In genomic region chr11:31529189-31529588, GRCh38 we compare ENCODE assay signal across 26 cellular contexts.
"Had no signal": no experiment of that assay in that cellular context is flagged by ENCODE, and none has a peak within 500 bp of the region (broad histone marks: within the 10 kb centered on the region; RNA-seq: fewer than 3 reads in every experiment).

No MANE protein-coding gene starts in this region.

- H3K27ac ChIP-seq: brain microvascular endothelial cell, cardiac muscle cell, SK-N-MC had no signal

- ATAC-seq: activated CD4-positive, CD25-positive, alpha-beta regulatory T cell treated with anti-CD3 and anti-CD28 coated beads, Interleukin-2, amount 50 U/mL, for 24 hours; activated CD8-positive, alpha-beta T cell treated with anti-CD3 and anti-CD28 coated beads for 36 hours; Panc1; Right ventricle myocardium inferior; T-cell had no signal

- H3K36me3 ChIP-seq: brain microvascular endothelial cell, cardiac muscle cell had no signal

- H3K27ac Mint-ChIP-seq: activated CD8-positive, alpha-beta T cell treated with anti-CD3 and anti-CD28 coated beads for 36 hours; activated naive CD4-positive, alpha-beta T cell treated with anti-CD3 and anti-CD28 coated beads for 36 hours; activated naive CD8-positive, alpha-beta T cell; T-cell had no signal

- H3K9me3 Mint-ChIP-seq: activated CD8-positive, alpha-beta T cell treated with anti-CD3 and anti-CD28 coated beads for 36 hours; activated naive CD4-positive, alpha-beta T cell treated with anti-CD3 and anti-CD28 coated beads for 36 hours; T-cell had no signal

- H3K4me3 Mint-ChIP-seq: activated CD8-positive, alpha-beta T cell treated with anti-CD3 and anti-CD28 coated beads for 36 hours; activated naive CD4-positive, alpha-beta T cell treated with anti-CD3 and anti-CD28 coated beads for 36 hours; activated naive CD8-positive, alpha-beta T cell; T-cell had no signal

- DNase-seq: activated CD4-positive, alpha-beta T cell treated with anti-CD3 and anti-CD28 coated beads for 4 hours; activated CD8-positive, alpha-beta memory T cell treated with anti-CD3 and anti-CD28 coated beads, Interleukin-2, amount 50 U/mL, for 48 hours; activated CD8-positive, alpha-beta T cell treated with anti-CD3 and anti-CD28 coated beads for 36 hours; activated effector memory CD4-positive, alpha-beta T cell treated with Interleukin-2 at 50 U/mL for 16 hours; activated naive CD4-positive, alpha-beta T cell treated with anti-CD3 and anti-CD28 coated beads for 36 hours; activated T-cell treated with anti-CD3 and anti-CD28 coated beads, Interleukin-2, amount 50 U/mL, for 1 hour; brain microvascular endothelial cell; KG1; NCI-H1092; NCI-H1417; NCI-H2029; NCI-H2107; NCI-H2171 treated with DMSO at 0.1 percent for 48 hours; NCI-H226; NCI-H526 treated with DMSO at 0.1 percent for 48 hours; NCI-H82; OCI-M1; RPMI8226; T-cell; T1000 had no signal

- H3K27me3 ChIP-seq: brain microvascular endothelial cell, cardiac muscle cell had no signal

- H3K4me3 ChIP-seq: cardiac muscle cell, SK-N-MC had no signal

- H3K27me3 Mint-ChIP-seq: activated CD8-positive, alpha-beta T cell treated with anti-CD3 and anti-CD28 coated beads for 36 hours; activated naive CD8-positive, alpha-beta T cell; T-cell had no signal
